24 cellular contexts compared by ENCODE assay signal in genomic region chr4:156782491-156782890, GRCh38.
DNase-seq lines count a peak whose midpoint lies in the region; ATAC-seq, FAIRE-seq and TF ChIP-seq lines count a peak whose summit lies in the region.
"Had no signal": no experiment of that assay in that cellular context is flagged by ENCODE, and none has a peak within 500 bp of the region (broad histone marks: within the 10 kb centered on the region; RNA-seq: fewer than 3 reads in every experiment).

No MANE protein-coding gene starts in this region.

- no peaks in the 10 kb centered on the region for H3K36me3 ChIP-seq in IMR-90 (ENCODE audit: control insufficient read depth, insufficient read depth, low read length)
- H3K36me3 ChIP-seq in mammary epithelial cell (ENCODE audit: insufficient read depth, low read length), result peaks cover 3% of the 10 kb centered on the region
- H3K36me3 ChIP-seq in keratinocyte (ENCODE audit: control insufficient read depth in 2 of 2, extremely low read depth in 1 of 2, insufficient read depth in 2 of 2, low read length in 2 of 2), result peaks cover 0 to 2% of the 10 kb centered on the region in 2 experiments
- H3K36me3 ChIP-seq: BE2C had no signal

- H3K9me1 ChIP-seq in IMR-90 (ENCODE audit: insufficient read depth, low read length) (no peaks in the 10 kb centered on the region), keratinocyte (ENCODE audit: control insufficient read depth, extremely low read depth, insufficient read depth, low read length) (no peaks in the 10 kb centered on the region)

- peaks cover 11 to 23% of the 10 kb centered on the region in 2 experiments for H3K79me1 ChIP-seq in IMR-90 (ENCODE audit: low read depth in 1 of 2, low read length in 2 of 2)

- H3K9me3 ChIP-seq in IMR-90 (ENCODE audit: control insufficient read depth, insufficient read depth, low read length) (no peaks in the 10 kb centered on the region), mammary epithelial cell (replicated peaks; ENCODE audit: insufficient read depth, low read length) (no peaks in the 10 kb centered on the region), keratinocyte (ENCODE audit: control insufficient read depth, low read depth, low read length) (no peaks in the 10 kb centered on the region)
- H3K9me3 ChIP-seq: BE2C had no signal

- dilution Hi-C loops in IMR-90 (cut with HindIII; ENCODE audit: low sequenced_read_pairs, unreplicated experiment) (no loop called here), mammary epithelial cell (cut with HindIII; ENCODE audit: low sequenced_read_pairs) (no loop called here), keratinocyte (cut with MboI; ENCODE audit: extremely low pct_ligation_motif_present, low sequenced_read_pairs) (no loop called here)

- TF ChIP-seq CTCF in IMR-90 (conservative IDR thresholded peaks at IDR 0.05; ENCODE audit: low read depth, low read length) (no peak), mammary epithelial cell (conservative IDR thresholded peaks at IDR 0.05 in 1 of 2, IDR thresholded peaks at IDR 0.05 in 1 of 2; ENCODE audit: extremely low read depth in 1 of 2, insufficient read depth in 1 of 2, low read depth in 1 of 2, low read length in 2 of 2) (no peak), keratinocyte (optimal IDR thresholded peaks at IDR 0.05 in 1 of 3, IDR thresholded peaks at IDR 0.05 in 1 of 3, conservative IDR thresholded peaks at IDR 0.05 in 1 of 3; ENCODE audit: extremely low read depth in 1 of 3, insufficient read depth in 2 of 3, low read length in 3 of 3) (no peak)

- TF ChIP-seq POLR2A in IMR-90 (IDR thresholded peaks at IDR 0.05; ENCODE audit: low read depth, low read length), result no peak

- no peak for TF ChIP-seq RAD21 in IMR-90 (IDR thresholded peaks at IDR 0.05; ENCODE audit: low read length)

- H2BK120ac ChIP-seq in IMR-90 (ENCODE audit: low read depth, low read length), result peak overlapping the region; percentile 44; the same call in 1 of the 2 replicates

- POLR2A ChIA-PET in IMR-90 (lab: Charles Lee; ENCODE audit: unreplicated experiment), result no interaction called here

- H3K4me1 ChIP-seq in IMR-90 (ENCODE audit: control insufficient read depth, insufficient read depth, low read length), result peaks cover 14% of the 10 kb centered on the region
- H3K4me1 ChIP-seq in mammary epithelial cell (ENCODE audit: insufficient read depth, low read length), result peaks cover 62% of the 10 kb centered on the region
- H3K4me1 ChIP-seq in keratinocyte (ENCODE audit: control insufficient read depth, extremely low read depth, insufficient read depth, low read length), result peaks cover 60% of the 10 kb centered on the region
- H3K4me1 ChIP-seq: BE2C had no signal

- H2BK5ac ChIP-seq in IMR-90 (ENCODE audit: low read depth, low read length, poor library complexity, severe bottlenecking), result peak overlapping the region; percentile 28

- ATAC-seq in IMR-90 (ENCODE audit: low read depth) (no peak), GM19463 (IDR thresholded peaks at IDR 0.05; ENCODE audit: unreplicated experiment) (no peak)
- ATAC-seq: GM12878, PC-3 had no signal

- peak overlapping the region; percentile 45; the same call in 1 of the 2 replicates for H2BK20ac ChIP-seq in IMR-90 (ENCODE audit: low read depth, low read length)

- peak; percentile 46 for FAIRE-seq in keratinocyte (lab: Jason Lieb, UNC)
- FAIRE-seq: GM12878 had no signal

- CTCF ChIA-PET in IMR-90 (lab: Yijun Ruan, JAX), result interaction anchor here (0.6 kb wide), 1 partner anchor 186 kb away, joined by 3 read pairs; no protein-coding TSS in a partner anchor
- CTCF ChIA-PET in mammary epithelial cell (lab: Charles Lee; ENCODE audit: low non-redundant PET), result interaction anchor here (1.1 kb wide), 1 partner anchor 307 kb away, joined by 3 read pairs; no protein-coding TSS in a partner anchor

- no peak overlapping the region for H4K5ac ChIP-seq in IMR-90 (ENCODE audit: low read depth, low read length)

- H3K14ac ChIP-seq in IMR-90 (replicated peaks; ENCODE audit: low read depth, low read length), result peak overlapping the region; percentile 17; the same call in 1 of the 2 replicates

- no peak overlapping the region for H2BK15ac ChIP-seq in IMR-90 (ENCODE audit: low read depth, low read length)

- in situ Hi-C loops in IMR-90 (cut with MboI; ENCODE audit: low sequenced_read_pairs) (no loop called here), mammary epithelial cell (cut with MboI; ENCODE audit: low sequenced_read_pairs in 2 of 2) (loop anchor here in 1 of 2 donors (10.0 kb wide), 1 partner anchor 152 kb away; no protein-coding TSS in a partner anchor)

- H3K27me3 ChIP-seq in IMR-90 (ENCODE audit: control insufficient read depth, insufficient read depth, low read length), result no peaks in the 10 kb centered on the region
- no peaks in the 10 kb centered on the region for H3K27me3 ChIP-seq in mammary epithelial cell (ENCODE audit: insufficient read depth, low read length)
- no peaks in the 10 kb centered on the region for H3K27me3 ChIP-seq in keratinocyte (ENCODE audit: control insufficient read depth, extremely low read depth, insufficient read depth, low read length)
- H3K27me3 ChIP-seq: BE2C had no signal

- H4K91ac ChIP-seq in IMR-90 (ENCODE audit: insufficient read depth, low read depth, low read length), result no peak overlapping the region

- DNase-seq in IMR-90, result no peak
- peak; percentile 65 for DNase-seq in mammary epithelial cell
- DNase-seq in keratinocyte (ENCODE audit: low read depth, low spot score), result no peak
- no peak for DNase-seq in NOMO-1 treated with DMSO at 0.1 percent for 48 hours (lab: John Stamatoyannopoulos, UW; ENCODE audit: unreplicated experiment)
- no peak for DNase-seq in NCI-H2171 (lab: John Stamatoyannopoulos, UW)
- DNase-seq in NCI-H2029 treated with DMSO at 0.1 percent for 48 hours (lab: John Stamatoyannopoulos, UW), result no peak
- DNase-seq: BE2C; CD8-positive, alpha-beta memory T cell; DMS 273 treated with DMSO at 0.1 percent for 48 hours; DMS79; GDM1; NCI-H1092 treated with DMSO at 0.1 percent for 48 hours; NCI-H1436 treated with DMSO at 0.1 percent for 48 hours; NCI-H187 treated with DMSO at 0.1 percent for 48 hours; NCI-H2107; NCI-H446; NCI-H524 treated with DMSO at 0.1 percent for 48 hours; NCI-H774; SHP77 treated with DMSO at 0.1 percent for 48 hours had no signal

- H3K4me3 ChIP-seq in IMR-90 (ENCODE audit: insufficient read depth, low read depth, low read length), result no peak overlapping the region
- peak overlapping the region in 1 of 3 experiments; percentile 19 for H3K4me3 ChIP-seq in mammary epithelial cell (replicated peaks in 1 of 3; ENCODE audit: insufficient read depth in 1 of 3, low read depth in 2 of 3, low read length in 3 of 3)
- peak overlapping the region in 2 of 3 experiments; percentile 44 to 59 for H3K4me3 ChIP-seq in keratinocyte (ENCODE audit: control insufficient read depth in 2 of 3, extremely low read depth in 1 of 3, insufficient read depth in 2 of 3, low read depth in 1 of 3, low read length in 3 of 3)
- H3K4me3 ChIP-seq: GM12878, SK-N-MC had no signal

- no peak overlapping the region for H3K23ac ChIP-seq in IMR-90 (ENCODE audit: low read depth, low read length)

- peaks cover 28% of the 10 kb centered on the region for H3K79me2 ChIP-seq in mammary epithelial cell (ENCODE audit: insufficient read depth, low read length)
- H3K79me2 ChIP-seq in keratinocyte (ENCODE audit: control insufficient read depth, insufficient read depth, low read length), result peaks cover 16% of the 10 kb centered on the region

- H2AK9ac ChIP-seq in IMR-90 (replicated peaks; ENCODE audit: low read depth, low read length, poor library complexity), result no peak overlapping the region

- intact Hi-C loops in IMR-90 (cut with micrococcal nuclease), result no loop called here
- intact Hi-C loops in mammary epithelial cell (cut with micrococcal nuclease), result loop anchor here (1.0 kb wide), 1 partner anchor 17 kb away; no protein-coding TSS in a partner anchor

- no peak overlapping the region for H2AFZ ChIP-seq in IMR-90 (replicated peaks; ENCODE audit: low read length, poor library complexity)
- no peak overlapping the region for H2AFZ ChIP-seq in mammary epithelial cell (ENCODE audit: low read depth, low read length)
- H2AFZ ChIP-seq in keratinocyte (ENCODE audit: control insufficient read depth, low read length), result no peak overlapping the region

- no peak overlapping the region for H2AK5ac ChIP-seq in IMR-90 (ENCODE audit: low read depth, low read length)

- H3K4ac ChIP-seq in IMR-90 (ENCODE audit: low read depth, low read length), result peak overlapping the region; percentile 44; the same call in 1 of the 2 replicates

- no CpG with 5 or more reads among the region's 5 CpGs for WGBS in IMR-90 (ENCODE audit: extremely low coverage in 2 of 2, insufficient read length in 1 of 2), 2 experiments
- WGBS in mammary epithelial cell (ENCODE audit: low coverage, missing lambda C conversion rate), result 3% methylated on average over 5 of the region's 5 CpGs

- H3K18ac ChIP-seq in IMR-90 (ENCODE audit: low read depth, low read length), result no peak overlapping the region

- peak overlapping the region in 1 of 2 experiments; percentile 24; a peak in 1 of 4 replicates for H4K8ac ChIP-seq in IMR-90 (ENCODE audit: low read depth in 2 of 2, low read length in 2 of 2)

- no peak overlapping the region for H3K9ac ChIP-seq in IMR-90 (ENCODE audit: low read depth, low read length)
- peak overlapping the region; percentile 54 for H3K9ac ChIP-seq in mammary epithelial cell (ENCODE audit: insufficient read depth, low read length)
- H3K9ac ChIP-seq in keratinocyte (ENCODE audit: control insufficient read depth, extremely low read depth, insufficient read depth, low read length), result peak overlapping the region; percentile 68

- BruUV-seq in IMR-90 (replicated peaks; lab: Mats Ljungman, UMichigan) (no TSS peak), mammary epithelial cell (replicated peaks; lab: Mats Ljungman, UMichigan) (no TSS peak)

- H3K4me2 ChIP-seq in IMR-90 (ENCODE audit: low read depth, low read length) (no peak overlapping the region), mammary epithelial cell (ENCODE audit: insufficient read depth, low read depth, low read length) (peak overlapping the region; percentile 63), keratinocyte (ENCODE audit: control insufficient read depth, extremely low read depth, insufficient read depth, low read depth, low read length) (peak overlapping the region; percentile 81)

- H4K20me1 ChIP-seq in IMR-90 (ENCODE audit: insufficient read depth, low read length), result no peaks in the 10 kb centered on the region
- no peaks in the 10 kb centered on the region for H4K20me1 ChIP-seq in mammary epithelial cell (ENCODE audit: insufficient read depth, low read length)
- no peaks in the 10 kb centered on the region for H4K20me1 ChIP-seq in keratinocyte (ENCODE audit: control insufficient read depth, extremely low read depth, insufficient read depth, low read length)

- H3K27ac ChIP-seq in IMR-90 (ENCODE audit: insufficient read depth, low read length) (no peak overlapping the region), mammary epithelial cell (ENCODE audit: insufficient read depth, low read depth, low read length) (peak overlapping the region; percentile 98), keratinocyte (ENCODE audit: control insufficient read depth, insufficient read depth, low read length) (peak overlapping the region; percentile 92)
- H3K27ac ChIP-seq: HL-60, SK-N-MC had no signal

- no peak overlapping the region for H3K56ac ChIP-seq in IMR-90 (ENCODE audit: extremely low read depth, insufficient read depth, low read length)

TF ChIP-seq in IMR-90, 13 proteins besides CTCF, POLR2A, EP300 and RAD21 (continues in another document):
- TF ChIP-seq NFE2L2 (IDR thresholded peaks at IDR 0.05; ENCODE audit: low read depth, low read length) (no peak), FOS (IDR thresholded peaks at IDR 0.05; ENCODE audit: low read depth, low read length) (no peak)
